In genomic region chr17:42422958-42423712, GRCh38 we compare ENCODE assay signal across 7 cellular contexts. TPM values are rescaled to one million over a fixed set of nuclear protein-coding genes. Genes with fewer than 3 reads are reported as not detected.
DNase-seq lines count a peak whose midpoint lies in the region; ATAC-seq and TF ChIP-seq lines count a peak whose summit lies in the region.

TSS of gene CAVIN1 (minus strand) at chr17:42423256. CDS start at chr17:42423097, 159 bp downstream.

- no peaks in the 10 kb centered on the region for H3K27me3 ChIP-seq in muscle layer of duodenum (ENCODE audit: low read depth, low read length)
- H3K27me3 ChIP-seq in tibial nerve = no peaks in the 10 kb centered on the region

- DNase-seq in GM04503 (ENCODE audit: low read depth) = peak; percentile 94
- DNase-seq in NCI-H1092 (lab: John Stamatoyannopoulos, UW) = peak; percentile 2
- DNase-seq in activated naive CD4-positive, alpha-beta T cell treated with anti-CD3 and anti-CD28 coated beads, Interleukin-2, amount 50 U/mL, for 16 hours = peak; percentile 22
- peak; percentile 97 for DNase-seq in fibroblast of the conjunctiva (ENCODE audit: low read depth)
- peak; percentile 99 for DNase-seq in tibial nerve (ENCODE audit: low spot score in 2 of 2)

- TF ChIP-seq EP300 in tibial nerve (IDR thresholded peaks at IDR 0.05) = peak; percentile 86 to 99

- WGBS in tibial nerve, 2 donors = 0 to 2% methylated on average over 37 to 53 of the region's 58 CpGs

- H3K4me3 ChIP-seq in muscle layer of duodenum (ENCODE audit: low read depth in 1 of 2, low read length in 2 of 2) (peak within 1 kb of the TSS; percentile 79 to 97), tibial nerve (peak within 1 kb of the TSS; percentile 60 to 98 (median 84))

- H3K4me1 ChIP-seq in muscle layer of duodenum (ENCODE audit: control insufficient read depth in 1 of 2, insufficient read depth in 2 of 2, low read length in 2 of 2) (peaks cover 0 to 18% of the 10 kb centered on the region in 2 donors), tibial nerve (peaks cover 0 to 60% (median 25%) of the 10 kb centered on the region in 4 donors)

- H3K9me3 ChIP-seq in muscle layer of duodenum (ENCODE audit: control insufficient read depth in 1 of 2, low read length in 2 of 2) = no peaks in the 10 kb centered on the region
- H3K9me3 ChIP-seq in tibial nerve = no peaks in the 10 kb centered on the region

- H3K36me3 ChIP-seq in muscle layer of duodenum (ENCODE audit: control insufficient read depth in 1 of 2, insufficient read depth in 2 of 2, low read length in 2 of 2) = no peaks in the 10 kb centered on the region
- no peaks in the 10 kb centered on the region for H3K36me3 ChIP-seq in tibial nerve

- peak in 2 of 5 experiments; percentile 31 to 38 for TF ChIP-seq CTCF in tibial nerve (IDR thresholded peaks at IDR 0.05)

- ATAC-seq in HG02759 (IDR thresholded peaks at IDR 0.05; ENCODE audit: unreplicated experiment) = no peak

- peak; percentile 93 to 95 for TF ChIP-seq POLR2A in tibial nerve (IDR thresholded peaks at IDR 0.05)

- H3K27ac ChIP-seq in muscle layer of duodenum (ENCODE audit: low read length) = peak within 1 kb of the TSS; percentile 83
- H3K27ac ChIP-seq in tibial nerve = peak within 1 kb of the TSS; percentile 85 to 99 (median 92)

RNA-seq across cellular contexts. Expression of gene CAVIN1, which starts in this region (rescaled TPM):
- total RNA-seq in tibial nerve = 100 to 1,000 TPM; 441 to 784 (median 706) TPM

Comparison
In these comparisons a context has a peak if more than half of its experiments do, and no peak if none do; other contexts are left out.
1. DNase-seq: peak in every context shown above with its lines; median percentile 99 in tibial nerve; 97 in fibroblast of the conjunctiva; 94 in GM04503; 22 in activated naive CD4-positive, alpha-beta T cell treated with anti-CD3 and anti-CD28 coated beads, Interleukin-2, amount 50 U/mL, for 16 hours; 2 in NCI-H1092.